Comparison of ENCODE assay signal across 21 cellular contexts in the genomic region with DNA sequence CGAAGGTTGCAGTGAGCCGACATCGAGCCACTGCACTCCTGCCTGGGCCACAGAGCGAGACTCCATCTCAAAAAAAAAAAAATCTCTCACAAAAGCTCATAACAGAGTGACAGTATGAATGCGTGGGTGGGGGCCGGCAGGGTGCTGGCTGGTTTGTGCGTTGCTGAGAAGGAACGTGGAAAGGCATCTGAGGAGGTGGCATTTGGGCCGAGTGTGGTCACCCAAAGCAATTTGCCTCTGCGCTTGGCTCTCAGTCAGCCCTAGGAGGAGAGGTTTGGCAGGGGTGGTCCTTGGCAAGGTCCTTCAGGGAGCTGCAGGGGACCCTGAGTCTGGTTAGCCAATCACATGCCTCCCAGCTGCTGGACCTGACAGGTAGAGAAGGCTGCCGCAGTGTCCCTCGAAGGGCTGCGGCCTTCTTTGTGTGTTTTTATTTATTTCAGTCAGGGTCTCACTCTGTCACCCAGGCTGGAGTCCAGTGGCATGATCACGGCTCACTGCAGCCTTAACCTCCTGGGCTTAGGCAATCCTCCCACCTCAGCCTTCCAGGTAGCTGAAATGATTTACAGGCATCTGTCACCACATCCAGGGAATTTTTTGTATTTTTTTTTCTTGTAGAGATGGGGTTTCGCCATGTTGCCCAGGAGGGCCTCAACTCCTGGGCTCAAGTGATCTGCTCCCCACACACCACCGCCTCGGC. TPM values are rescaled to one million over a fixed set of nuclear protein-coding genes. Genes with fewer than 3 reads are reported as not detected.
DNase-seq lines count a peak whose midpoint lies in the region; ATAC-seq and TF ChIP-seq lines count a peak whose summit lies in the region.
"Had no signal": no experiment of that assay in that cellular context is flagged by ENCODE, and none has a peak within 500 bp of the region (broad histone marks: within the 10 kb centered on the region; RNA-seq: fewer than 3 reads in every experiment).

No MANE protein-coding gene starts in this region.

- H3K4me3 ChIP-seq in GM23338 (no peak overlapping the region), HUES48 (ENCODE audit: low read depth, low read length) (no peak overlapping the region), coronary artery (no peak overlapping the region), neuronal stem cell (ENCODE audit: low read length in 2 of 2) (no peak overlapping the region), colonic mucosa (no peak overlapping the region)

- peak overlapping the region; percentile 42 for H3K4me2 ChIP-seq in GM23338
- H3K4me2 ChIP-seq in neuronal stem cell (ENCODE audit: insufficient read depth, low read length, poor library complexity, severe bottlenecking) = no peak overlapping the region

- peak overlapping the region; percentile 62 for H2BK15ac ChIP-seq in neuronal stem cell (ENCODE audit: low read length)

- H2AFZ ChIP-seq in GM23338 (peak overlapping the region; percentile 63; the same call in 1 of the 2 replicates), neuronal stem cell (ENCODE audit: low read length) (peak overlapping the region; percentile 69)

- no peaks in the 10 kb centered on the region for H4K20me1 ChIP-seq in GM23338 (replicated peaks; ENCODE audit: insufficient read depth)

- no CpG with 5 or more reads among the region's 17 CpGs for WGBS in neuronal stem cell (ENCODE audit: extremely low coverage in 2 of 2, insufficient read length in 2 of 2, insufficient replicate concordance in 1 of 2), 2 donors

- no peaks in the 10 kb centered on the region for H3K27me3 ChIP-seq in GM23338 (ENCODE audit: insufficient read depth)
- H3K27me3 ChIP-seq in HUES48 (ENCODE audit: control insufficient read depth, insufficient read depth, low read length) = no peaks in the 10 kb centered on the region
- peaks cover 0 to 11% (median 0%) of the 10 kb centered on the region in 3 experiments for H3K27me3 ChIP-seq in neuronal stem cell (ENCODE audit: control insufficient read depth in 3 of 3, insufficient read depth in 3 of 3, low read depth in 1 of 3, low read length in 3 of 3)
- H3K27me3 ChIP-seq in colonic mucosa = no peaks in the 10 kb centered on the region

- H3K36me3 Mint-ChIP-seq in GM23338 (ENCODE audit: low read depth) = no peaks in the 10 kb centered on the region; the same call in 1 of the 3 replicates
- H3K36me3 Mint-ChIP-seq: CD14-positive monocyte had no signal

- intact Hi-C loops in colonic mucosa (cut with DNase I) = no loop called here

- H4K8ac ChIP-seq in neuronal stem cell (ENCODE audit: low read depth, low read length) = no peak overlapping the region

- H3K4me3 Mint-ChIP-seq in GM23338 = peak overlapping the region; percentile 48; the same call in 2 of the 3 replicates
- H3K4me3 Mint-ChIP-seq: CD14-positive monocyte, HFFc6 had no signal

- 0 out of 2 replicates have a peak overlapping the region, but pooled peaks have one; percentile 52 for H3K27ac Mint-ChIP-seq in GM23338
- H3K27ac Mint-ChIP-seq: CD14-positive monocyte, HFFc6 had no signal

- no peak overlapping the region for H4K91ac ChIP-seq in neuronal stem cell (ENCODE audit: low read depth, low read length, poor library complexity)

- peaks cover 17% of the 10 kb centered on the region for H3K27me3 Mint-ChIP-seq in GM23338 (ENCODE audit: insufficient read depth, low read depth, poor library complexity)

- H3K9ac ChIP-seq in HUES48 (ENCODE audit: low read depth, low read length) (no peak overlapping the region), neuronal stem cell (ENCODE audit: low read depth, low read length, poor library complexity) (peak overlapping the region; percentile 13), colonic mucosa (ENCODE audit: low read depth in 2 of 2, low read length in 2 of 2) (no peak overlapping the region)

- H3F3A ChIP-seq in GM23338 (replicated peaks; ENCODE audit: low read depth) = 0 out of 2 replicates have a peak, but pooled peaks cover 4% of the 10 kb centered on the region

- 0 out of 2 replicates have a peak, but pooled peaks cover 3% of the 10 kb centered on the region for H3K9me2 ChIP-seq in GM23338 (ENCODE audit: insufficient read depth)

- peaks cover 6% of the 10 kb centered on the region; the same call in 1 of the 3 replicates for H3K9me3 Mint-ChIP-seq in GM23338
- H3K9me3 Mint-ChIP-seq: HFFc6 had no signal

- H3K4me1 ChIP-seq in GM23338 (ENCODE audit: insufficient read depth) (peaks cover 22% of the 10 kb centered on the region), HUES48 (ENCODE audit: control insufficient read depth, insufficient read depth, low read length) (peaks cover 23% of the 10 kb centered on the region), neuronal stem cell (ENCODE audit: control insufficient read depth in 2 of 2, insufficient read depth in 1 of 2, low read depth in 1 of 2, low read length in 2 of 2) (peaks cover 6 to 15% of the 10 kb centered on the region in 2 donors), colonic mucosa (no peaks in the 10 kb centered on the region)

- H3K18ac ChIP-seq in neuronal stem cell (ENCODE audit: low read length) = peak overlapping the region; percentile 15

- DNase-seq in GM23338 (ENCODE audit: low spot score) (no peak), coronary artery (ENCODE audit: low spot score) (peak; percentile 62), neuronal stem cell (ENCODE audit: low spot score) (no peak), NCI-H1417 (lab: John Stamatoyannopoulos, UW) (no peak), colonic mucosa (no peak)
- DNase-seq: ACHN, AML-193, DMS153, HFFc6, IMR-90, NCI-H1105 treated with DMSO at 0.1 percent for 48 hours, NCI-H1930, NCI-H526 treated with DMSO at 0.1 percent for 48 hours, SIG-M5 had no signal

- H2AK5ac ChIP-seq in neuronal stem cell (ENCODE audit: low read depth, low read length) = no peak overlapping the region

- H3K79me1 ChIP-seq in neuronal stem cell (ENCODE audit: low read depth, low read length) = no peaks in the 10 kb centered on the region

- peak; percentile 11; the same call in 2 of the 3 replicates for ATAC-seq in GM23338
- ATAC-seq in GM21360 (IDR thresholded peaks at IDR 0.05; ENCODE audit: unreplicated experiment) = no peak
- no peak for ATAC-seq in GM19035 (IDR thresholded peaks at IDR 0.05; ENCODE audit: unreplicated experiment)

- H3K36me3 ChIP-seq in GM23338 (ENCODE audit: insufficient read depth) (no peaks in the 10 kb centered on the region), HUES48 (ENCODE audit: control insufficient read depth, insufficient read depth, low read length) (no peaks in the 10 kb centered on the region), neuronal stem cell (replicated peaks in 1 of 2; ENCODE audit: control insufficient read depth in 2 of 2, insufficient read depth in 2 of 2, low read length in 2 of 2) (no peaks in the 10 kb centered on the region), colonic mucosa (no peaks in the 10 kb centered on the region)

- no peaks in the 10 kb centered on the region for H3K79me2 ChIP-seq in GM23338 (replicated peaks; ENCODE audit: insufficient read depth)

- H3K4ac ChIP-seq in neuronal stem cell (ENCODE audit: low read length) = no peak overlapping the region

- H2BK12ac ChIP-seq in neuronal stem cell (ENCODE audit: low read length) = no peak overlapping the region

- H3K27ac ChIP-seq in GM23338 (ENCODE audit: low read depth) (no peak overlapping the region), HUES48 (ENCODE audit: low read depth, low read length) (peak overlapping the region; percentile 11), coronary artery (no peak overlapping the region), neuronal stem cell (replicated peaks; ENCODE audit: low read length) (no peak overlapping the region), colonic mucosa (no peak overlapping the region)

- no peak overlapping the region for H3K14ac ChIP-seq in neuronal stem cell (ENCODE audit: low read length)

- TF ChIP-seq CTCF in GM23338 (conservative IDR thresholded peaks at IDR 0.05; ENCODE audit: low read depth in 2 of 2) (no peak), coronary artery (IDR thresholded peaks at IDR 0.05) (no peak), colonic mucosa (IDR thresholded peaks at IDR 0.05) (no peak)

- H2BK5ac ChIP-seq in neuronal stem cell (ENCODE audit: low read length) = no peak overlapping the region

- H3K23ac ChIP-seq in neuronal stem cell (ENCODE audit: low read depth, low read length, poor library complexity) = no peak overlapping the region

- H3K9me3 ChIP-seq in HUES48 (ENCODE audit: control insufficient read depth, insufficient read depth, low read length) = no peaks in the 10 kb centered on the region
- peaks cover 0 to 3% of the 10 kb centered on the region in 2 donors for H3K9me3 ChIP-seq in neuronal stem cell (replicated peaks in 1 of 2; ENCODE audit: control insufficient read depth in 2 of 2, insufficient read depth in 1 of 2, low read depth in 1 of 2, low read length in 2 of 2)
- no peaks in the 10 kb centered on the region for H3K9me3 ChIP-seq in colonic mucosa

- H2BK120ac ChIP-seq in neuronal stem cell (ENCODE audit: low read depth, low read length) = no peak overlapping the region

- H3K4me1 Mint-ChIP-seq in GM23338 = peaks cover 36% of the 10 kb centered on the region
- H3K4me1 Mint-ChIP-seq: CD14-positive monocyte had no signal

RNA-seq across cellular contexts. Expression of a gene that starts 23.5 kb away (rescaled TPM):
- total RNA-seq in GM23338 (2014; rRNA removed; shearing (Covaris generic)) = 8.1 and 12.0 TPM in 2 replicates
- polyA plus RNA-seq in GM23338 (2016; fragmentation: Nextera tagmentation; extraction: Ambion mirVana) = 2.7 and 3.4 TPM in 2 replicates
- polyA plus RNA-seq in neuronal stem cell (2013, experiment 1 of 2) = 9.5 TPM
- polyA plus RNA-seq in neuronal stem cell (2013, experiment 2 of 2) = 9.7 TPM
- 10 to 100 TPM; 34.0 to 69.5 TPM for total RNA-seq in colonic mucosa

RNA-seq across cellular contexts. Expression of a gene that starts 30.0 kb away (rescaled TPM):
- not detected in 2 replicates for total RNA-seq in GM23338 (2014; rRNA removed; shearing (Covaris generic))
- not detected in 2 replicates for polyA plus RNA-seq in GM23338 (2016; fragmentation: Nextera tagmentation; extraction: Ambion mirVana)
- polyA plus RNA-seq in neuronal stem cell (2013, experiment 1 of 2) = not detected
- not detected for polyA plus RNA-seq in neuronal stem cell (2013, experiment 2 of 2)
- not detected for total RNA-seq in colonic mucosa
- total RNA-seq: HFFc6, IMR-90, LHCN-M2, OCI-LY7, RPMI7951 had no signal
- polyA plus RNA-seq: CD14-positive monocyte, IMR-90 had no signal

RNA-seq across cellular contexts. Expression of a gene that starts 43.6 kb away (rescaled TPM):
- not detected in 2 replicates for total RNA-seq in GM23338 (2014; rRNA removed; shearing (Covaris generic))
- not detected in 2 replicates for polyA plus RNA-seq in GM23338 (2016; fragmentation: Nextera tagmentation; extraction: Ambion mirVana)
- polyA plus RNA-seq in neuronal stem cell (2013, experiment 1 of 2) = not detected
- polyA plus RNA-seq in neuronal stem cell (2013, experiment 2 of 2) = not detected
- total RNA-seq in colonic mucosa = not detected
- total RNA-seq: HFFc6, IMR-90, LHCN-M2, OCI-LY7, RPMI7951 had no signal
- polyA plus RNA-seq: CD14-positive monocyte, IMR-90 had no signal
